Comparison of ENCODE assay signal across 1 cellular context in genomic region chr3:32841875-32842505, GRCh38.
TF ChIP-seq lines count a peak whose summit lies in the region.

No MANE protein-coding gene starts in this region.

TF ChIP-seq in GM23338, 12 proteins besides CTCF, POLR2A, EP300 and RAD21 (continued from another document):
- TF ChIP-seq ZNF462 (CRISPR knock-in tag; IDR thresholded peaks at IDR 0.05), result no peak
- no peak for TF ChIP-seq ETS1 (IDR thresholded peaks at IDR 0.05)
- no peak for TF ChIP-seq REST (IDR thresholded peaks at IDR 0.05; ENCODE audit: unreplicated experiment)
- no peak for TF ChIP-seq STAT1 (IDR thresholded peaks at IDR 0.05; ENCODE audit: unreplicated experiment)
